Comparison of ENCODE assay signal across 8 cellular contexts in the genomic region with DNA sequence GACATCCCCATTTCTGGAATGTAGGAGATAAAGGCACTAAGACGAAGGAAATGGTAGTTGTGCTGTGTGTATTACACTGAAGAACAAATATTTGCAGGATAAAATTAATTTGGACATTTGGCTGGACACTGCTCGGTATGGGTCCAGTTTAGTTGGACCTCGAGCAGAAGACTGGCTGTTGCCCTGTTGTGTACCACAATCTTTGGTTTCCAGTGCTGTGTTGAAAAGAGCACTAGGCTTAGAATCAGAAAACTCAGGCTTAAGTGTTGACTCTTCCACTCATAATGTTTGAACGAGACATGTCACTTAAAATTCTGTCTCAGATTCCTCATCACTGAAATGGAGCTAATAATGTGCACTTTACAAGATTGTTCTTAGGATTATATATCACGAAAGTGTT. TPM values are rescaled to one million over a fixed set of nuclear protein-coding genes. Genes with fewer than 3 reads are reported as not detected.
DNase-seq lines count a peak whose midpoint lies in the region; TF ChIP-seq lines count a peak whose summit lies in the region.

No MANE protein-coding gene starts in this region.

- BruUV-seq in mammary epithelial cell (replicated peaks; lab: Mats Ljungman, UMichigan) = no TSS peak

- DNase-seq in DMS53 (lab: John Stamatoyannopoulos, UW) (peak; percentile 67), Karpas-422 (no peak), mammary epithelial cell (no peak), nephron progenitor cell (no peak), NCI-H146 treated with DMSO at 0.1 percent for 48 hours (lab: John Stamatoyannopoulos, UW; ENCODE audit: unreplicated experiment) (no peak), mesenteric fat pad (ENCODE audit: low spot score) (no peak), midbrain (lab: John Stamatoyannopoulos, UW) (no peak), NCI-H82 treated with DMSO at 0.1 percent for 48 hours (lab: John Stamatoyannopoulos, UW; ENCODE audit: unreplicated experiment) (no peak)

- no peak overlapping the region for H3K9ac ChIP-seq in Karpas-422 (ENCODE audit: low read length)
- no peak overlapping the region for H3K9ac ChIP-seq in mammary epithelial cell (ENCODE audit: insufficient read depth, low read length)

- H4K20me1 ChIP-seq in Karpas-422 (ENCODE audit: insufficient read depth, low read depth, low read length) (peaks cover 19% of the 10 kb centered on the region), mammary epithelial cell (ENCODE audit: insufficient read depth, low read length) (no peaks in the 10 kb centered on the region)

- H3K27ac ChIP-seq in Karpas-422 (ENCODE audit: low read length) = no peak overlapping the region
- H3K27ac ChIP-seq in mammary epithelial cell (ENCODE audit: insufficient read depth, low read depth, low read length) = no peak overlapping the region

- H3K36me3 ChIP-seq in Karpas-422 (ENCODE audit: insufficient read depth, low read length) = peaks cover 15% of the 10 kb centered on the region; the same call in 1 of the 2 replicates
- H3K36me3 ChIP-seq in mammary epithelial cell (ENCODE audit: insufficient read depth, low read length) = no peaks in the 10 kb centered on the region

- peaks cover 2% of the 10 kb centered on the region for H3K36me3 Mint-ChIP-seq in nephron progenitor cell (ENCODE audit: low read depth)

- TF ChIP-seq CTCF in mammary epithelial cell (conservative IDR thresholded peaks at IDR 0.05 in 1 of 2, IDR thresholded peaks at IDR 0.05 in 1 of 2; ENCODE audit: extremely low read depth in 1 of 2, insufficient read depth in 1 of 2, low read depth in 1 of 2, low read length in 2 of 2) (no peak), nephron progenitor cell (IDR thresholded peaks at IDR 0.05) (no peak)

- dilution Hi-C loops in mammary epithelial cell (cut with HindIII; ENCODE audit: low sequenced_read_pairs) = no loop called here

- H2AFZ ChIP-seq in Karpas-422 (ENCODE audit: low read length) (no peak overlapping the region), mammary epithelial cell (ENCODE audit: low read depth, low read length) (peak overlapping the region; percentile 58)

- H3K4me1 Mint-ChIP-seq in nephron progenitor cell = peaks cover 38% of the 10 kb centered on the region

- no peak overlapping the region for H3K27ac Mint-ChIP-seq in nephron progenitor cell

- CTCF ChIA-PET in mammary epithelial cell (lab: Charles Lee; ENCODE audit: low non-redundant PET) = no interaction called here

- H3K27me3 Mint-ChIP-seq in nephron progenitor cell (ENCODE audit: low read depth, poor library complexity) = peaks cover 40% of the 10 kb centered on the region

- no peaks in the 10 kb centered on the region for H3K9me2 ChIP-seq in Karpas-422 (replicated peaks; ENCODE audit: insufficient read depth, low read length)

- H3K27me3 ChIP-seq in Karpas-422 (ENCODE audit: low read length) (no peaks in the 10 kb centered on the region), mammary epithelial cell (ENCODE audit: insufficient read depth, low read length) (no peaks in the 10 kb centered on the region)

- in situ Hi-C loops in mammary epithelial cell (cut with MboI; ENCODE audit: low sequenced_read_pairs in 2 of 2) = no loop called here

- 91% methylated on average over 5 of the region's 5 CpGs for WGBS in mammary epithelial cell (ENCODE audit: low coverage, missing lambda C conversion rate)

- intact Hi-C loops in mammary epithelial cell (cut with micrococcal nuclease) = loop anchor here (10.0 kb wide), 2 partner anchors 48 to 612 kb away; a partner anchor contains a TSS

- peak overlapping the region; percentile 100 for H3K4me3 Mint-ChIP-seq in nephron progenitor cell

- H3K9me3 Mint-ChIP-seq in nephron progenitor cell = no peaks in the 10 kb centered on the region

- H3K4me2 ChIP-seq in Karpas-422 (ENCODE audit: low read depth, low read length, poor library complexity, severe bottlenecking) (peak overlapping the region; percentile 78), mammary epithelial cell (ENCODE audit: insufficient read depth, low read depth, low read length) (peak overlapping the region; percentile 84)

- H3K4me1 ChIP-seq in Karpas-422 (ENCODE audit: low read length) = peaks cover 35% of the 10 kb centered on the region
- H3K4me1 ChIP-seq in mammary epithelial cell (ENCODE audit: insufficient read depth, low read length) = peaks cover 17% of the 10 kb centered on the region

- H3K79me2 ChIP-seq in Karpas-422 (ENCODE audit: low read length) = peaks cover 37% of the 10 kb centered on the region
- H3K79me2 ChIP-seq in mammary epithelial cell (ENCODE audit: insufficient read depth, low read length) = peaks cover 37% of the 10 kb centered on the region

- peak overlapping the region; percentile 86; the same call in 1 of the 2 replicates for H3K4me3 ChIP-seq in Karpas-422 (ENCODE audit: low read length)
- peak overlapping the region in 2 of 3 experiments; percentile 68 to 85 for H3K4me3 ChIP-seq in mammary epithelial cell (replicated peaks in 1 of 3; ENCODE audit: insufficient read depth in 1 of 3, low read depth in 2 of 3, low read length in 3 of 3)

- no peaks in the 10 kb centered on the region for H3K9me3 ChIP-seq in Karpas-422 (ENCODE audit: low read length)
- no peaks in the 10 kb centered on the region for H3K9me3 ChIP-seq in mammary epithelial cell (replicated peaks; ENCODE audit: insufficient read depth, low read length)

RNA-seq across cellular contexts. Expression of a gene that starts 1.2 kb away (rescaled TPM):
- total RNA-seq in Karpas-422 (2014; rRNA removed; shearing (Covaris generic); ENCODE audit: low replicate concordance) = 93.3 and 238 TPM in 2 replicates
- total RNA-seq in mammary epithelial cell = 100 to 1,000 TPM; 162 to 186 TPM
- polyA plus RNA-seq in mammary epithelial cell = 125 TPM
- polyA minus RNA-seq in mammary epithelial cell = 125 TPM
- total RNA-seq in mesenteric fat pad = 109 TPM

RNA-seq across cellular contexts. Expression of a gene that starts 16.3 kb away (rescaled TPM):
- total RNA-seq in Karpas-422 (2014; rRNA removed; shearing (Covaris generic); ENCODE audit: low replicate concordance) = not detected in 2 replicates
- total RNA-seq in mammary epithelial cell = not detected
- polyA plus RNA-seq in mammary epithelial cell = not detected
- polyA minus RNA-seq in mammary epithelial cell = not detected
- total RNA-seq in mesenteric fat pad = not detected

RNA-seq across cellular contexts. Expression of a gene that starts 46.5 kb away (rescaled TPM):
- 7.0 and 13.5 TPM in 2 replicates for total RNA-seq in Karpas-422 (2014; rRNA removed; shearing (Covaris generic); ENCODE audit: low replicate concordance)
- total RNA-seq in mammary epithelial cell (1 to 10 TPM in 1 of 2 donors, under 1 TPM in 1; under 0.01 to 8.5 TPM), mesenteric fat pad (40.8 TPM)
- 3.4 TPM for polyA plus RNA-seq in mammary epithelial cell
- not detected for polyA minus RNA-seq in mammary epithelial cell
